ENCODE assay signal across 1 cellular context in genomic region chr2:197387179-197387578, GRCh38.
TF ChIP-seq lines count a peak whose summit lies in the region.

No MANE protein-coding gene starts in this region.

TF ChIP-seq in HepG2, 621 proteins besides CTCF, POLR2A, EP300 and RAD21 (continued from another document):
- no peak for TF ChIP-seq MTERF4 (CRISPR knock-in tag; IDR thresholded peaks at IDR 0.05)
- TF ChIP-seq SNAPC4 (CRISPR knock-in tag; IDR thresholded peaks at IDR 0.05): no peak
- TF ChIP-seq DMAP1 (CRISPR knock-in tag; IDR thresholded peaks at IDR 0.05): no peak
